ENCODE assay signal across 8 cellular contexts in genomic region chr3:52798978-52799476, GRCh38. TPM values are rescaled to one million over a fixed set of nuclear protein-coding genes. Genes with fewer than 3 reads are reported as not detected.
A peak's percentile ranks its signal among the peaks of the same experiment; 100 is the strongest.
DNase-seq lines count a peak whose midpoint lies in the region; ATAC-seq and TF ChIP-seq lines count a peak whose summit lies in the region.

No MANE protein-coding gene starts in this region.

- intact Hi-C loops in CD14-positive monocyte (cut with micrococcal nuclease): loop anchor here in 1 of 2 donors (2.0 kb wide), 1 partner anchor 56 kb away; no protein-coding TSS in a partner anchor
- intact Hi-C loops in activated CD8-positive, alpha-beta T cell treated with anti-CD3 and anti-CD28 coated beads for 36 hours (cut with micrococcal nuclease): no loop called here
- intact Hi-C loops in left colon (cut with DNase I, micrococcal nuclease): no loop called here

- H3K27me3 Mint-ChIP-seq in CD14-positive monocyte (ENCODE audit: low read depth in 3 of 3): peaks cover under 1 to 4% (median 4%) of the 10 kb centered on the region in 3 donors
- no peaks in the 10 kb centered on the region for H3K27me3 Mint-ChIP-seq in activated CD8-positive, alpha-beta T cell treated with anti-CD3 and anti-CD28 coated beads for 36 hours

- peak; percentile 45 for ATAC-seq in activated CD8-positive, alpha-beta T cell treated with anti-CD3 and anti-CD28 coated beads for 36 hours
- ATAC-seq in left colon (peak; percentile 48), GM18873 (IDR thresholded peaks at IDR 0.05; ENCODE audit: low FRiP score, unreplicated experiment) (no peak)

- H3K4me3 ChIP-seq in coronary artery: no peak overlapping the region

- CTCF ChIA-PET in activated CD8-positive, alpha-beta T cell treated with anti-CD3 and anti-CD28 coated beads for 36 hours (lab: Charles Lee): interaction anchor here (0.8 to 2.6 kb wide), 17 partner anchors 9 to 60 kb away, joined by 3 to 17 read pairs (median 3); no protein-coding TSS in a partner anchor

- H3K27ac ChIP-seq in coronary artery: peak overlapping the region in 1 of 2 donors; percentile 34

- no peaks in the 10 kb centered on the region for H3K36me3 Mint-ChIP-seq in CD14-positive monocyte
- no peaks in the 10 kb centered on the region for H3K36me3 Mint-ChIP-seq in activated CD8-positive, alpha-beta T cell treated with anti-CD3 and anti-CD28 coated beads for 36 hours (ENCODE audit: low read depth)

- H3K9me3 Mint-ChIP-seq in CD14-positive monocyte: no peaks in the 10 kb centered on the region
- H3K9me3 Mint-ChIP-seq in activated CD8-positive, alpha-beta T cell treated with anti-CD3 and anti-CD28 coated beads for 36 hours: no peaks in the 10 kb centered on the region

- H3K27ac Mint-ChIP-seq in CD14-positive monocyte: peak overlapping the region in 1 of 7 donors; percentile 30
- H3K27ac Mint-ChIP-seq in activated CD8-positive, alpha-beta T cell treated with anti-CD3 and anti-CD28 coated beads for 36 hours: no peak overlapping the region

- H3K4me3 Mint-ChIP-seq in CD14-positive monocyte: no peak overlapping the region
- no peak overlapping the region for H3K4me3 Mint-ChIP-seq in activated CD8-positive, alpha-beta T cell treated with anti-CD3 and anti-CD28 coated beads for 36 hours

- TF ChIP-seq CTCF in CD14-positive monocyte (IDR thresholded peaks at IDR 0.05) (peak; percentile 91), GM20000 (IDR thresholded peaks at IDR 0.05; ENCODE audit: extremely low read depth, missing control alignments) (peak; percentile 38), coronary artery (IDR thresholded peaks at IDR 0.05) (no peak)
- TF ChIP-seq CTCF in activated CD8-positive, alpha-beta T cell treated with anti-CD3 and anti-CD28 coated beads for 36 hours (IDR thresholded peaks at IDR 0.05): peak; percentile 67

- H3K4me1 Mint-ChIP-seq in CD14-positive monocyte: peaks cover 3% of the 10 kb centered on the region
- H3K4me1 Mint-ChIP-seq in activated CD8-positive, alpha-beta T cell treated with anti-CD3 and anti-CD28 coated beads for 36 hours (ENCODE audit: low read depth): no peaks in the 10 kb centered on the region

- POLR2A ChIA-PET in activated CD8-positive, alpha-beta T cell treated with anti-CD3 and anti-CD28 coated beads for 36 hours (lab: Charles Lee): no interaction called here

- no peak for DNase-seq in CD14-positive monocyte (ENCODE audit: low spot score)
- DNase-seq in GM20000 (ENCODE audit: low spot score): peak; percentile 61
- peak; percentile 43 for DNase-seq in activated CD8-positive, alpha-beta T cell treated with anti-CD3 and anti-CD28 coated beads for 36 hours
- peak in 1 of 2 donors; percentile 20 for DNase-seq in left colon
- no peak for DNase-seq in hippocampal formation (lab: John Stamatoyannopoulos, UW)
- no peak for DNase-seq in coronary artery (ENCODE audit: low spot score)
- DNase-seq in NCI-H187 (lab: John Stamatoyannopoulos, UW): no peak

RNA-seq across cellular contexts. Expression of gene ITIH3, which starts 4.4 kb away (rescaled TPM):
- not detected for polyA plus RNA-seq in CD14-positive monocyte
- total RNA-seq in activated CD8-positive, alpha-beta T cell treated with anti-CD3 and anti-CD28 coated beads for 36 hours: not detected
- total RNA-seq in left colon: under 1 TPM; 0.34 to 0.46 TPM

RNA-seq across cellular contexts. Expression of gene ITIH1, which starts 21.6 kb away (rescaled TPM):
- polyA plus RNA-seq in CD14-positive monocyte: 1 to 10 TPM in 1 of 2 donors, under 1 TPM in 1; 0.75 to 1.3 TPM
- total RNA-seq in activated CD8-positive, alpha-beta T cell treated with anti-CD3 and anti-CD28 coated beads for 36 hours: not detected
- not detected for total RNA-seq in left colon

RNA-seq across cellular contexts. Expression of gene NEK4, which starts 28.3 kb away (rescaled TPM):
- polyA plus RNA-seq in CD14-positive monocyte: 10 to 100 TPM; 13.7 to 17.4 TPM
- total RNA-seq in activated CD8-positive, alpha-beta T cell treated with anti-CD3 and anti-CD28 coated beads for 36 hours: 10 to 100 TPM; 16.2 to 18.4 TPM
- 10 to 100 TPM; 20.9 to 25.1 TPM for total RNA-seq in left colon

RNA-seq across cellular contexts. Expression of gene ITIH4, which starts 31.4 kb away (rescaled TPM):
- under 1 TPM in 1 of 2 donors, not detected in 1; 0.59 TPM for polyA plus RNA-seq in CD14-positive monocyte
- 1 to 10 TPM; 3.9 to 5.5 TPM for total RNA-seq in activated CD8-positive, alpha-beta T cell treated with anti-CD3 and anti-CD28 coated beads for 36 hours
- 1 to 10 TPM; 2.7 to 5.5 TPM for total RNA-seq in left colon

RNA-seq across cellular contexts. Expression of gene MUSTN1, which starts 35.8 kb away (rescaled TPM):
- under 1 TPM in 1 of 2 donors, not detected in 1; 0.29 TPM for polyA plus RNA-seq in CD14-positive monocyte
- not detected for total RNA-seq in activated CD8-positive, alpha-beta T cell treated with anti-CD3 and anti-CD28 coated beads for 36 hours
- 1 to 10 TPM in 1 of 2 donors, not detected in 1; 2.5 TPM for total RNA-seq in left colon

Comparison
In these comparisons a context has a peak if more than half of its experiments do, and no peak if none do; other contexts are left out.
1. DNase-seq: peak in GM20000 (single experiment) and activated CD8-positive, alpha-beta T cell treated with anti-CD3 and anti-CD28 coated beads for 36 hours (single experiment); none in CD14-positive monocyte (single experiment), hippocampal formation (0 of 2), coronary artery (single experiment) and NCI-H187 (0 of 2).